ENCODE assay signal across 19 cellular contexts in the genomic region with DNA sequence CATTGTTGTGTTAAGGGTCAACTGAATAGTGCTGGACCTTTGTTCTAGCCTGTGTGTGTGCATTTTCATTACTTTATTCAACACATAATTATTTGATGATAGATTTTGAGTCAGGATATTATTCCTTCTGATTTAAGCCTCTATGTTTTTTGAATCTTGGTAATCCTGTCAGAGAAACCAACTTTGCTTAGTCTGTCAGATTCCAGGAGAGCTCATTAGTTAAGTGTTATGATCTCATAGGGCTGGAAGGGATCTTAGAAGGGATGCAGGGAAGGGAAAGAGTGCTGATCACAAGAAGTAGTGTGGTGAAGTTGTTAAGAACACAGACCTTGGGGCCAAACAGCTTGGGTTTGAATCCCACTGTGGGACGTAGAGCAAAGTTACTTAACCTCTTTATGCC. TPM values are rescaled to one million over a fixed set of nuclear protein-coding genes. Genes with fewer than 3 reads are reported as not detected.
A peak's percentile ranks its signal among the peaks of the same experiment; 100 is the strongest.
DNase-seq lines count a peak whose midpoint lies in the region; ATAC-seq and TF ChIP-seq lines count a peak whose summit lies in the region.
"Had no signal": no experiment of that assay in that cellular context is flagged by ENCODE, and none has a peak within 500 bp of the region (broad histone marks: within the 10 kb centered on the region; RNA-seq: fewer than 3 reads in every experiment).

No MANE protein-coding gene starts in this region.

- H2AK5ac ChIP-seq in IMR-90 (ENCODE audit: low read depth, low read length) (no peak overlapping the region), mesendoderm (ENCODE audit: low read length) (no peak overlapping the region)

- H3K4ac ChIP-seq in IMR-90 (ENCODE audit: low read depth, low read length), result no peak overlapping the region
- no peak overlapping the region for H3K4ac ChIP-seq in mesendoderm (ENCODE audit: low read depth, low read length)

- intact Hi-C loops in IMR-90 (cut with micrococcal nuclease), result no loop called here

- no peak overlapping the region for H4K8ac ChIP-seq in IMR-90 (ENCODE audit: low read depth in 2 of 2, low read length in 2 of 2)
- no peak overlapping the region for H4K8ac ChIP-seq in mesendoderm (ENCODE audit: low read depth, low read length)

- TF ChIP-seq CTCF in IMR-90 (conservative IDR thresholded peaks at IDR 0.05; ENCODE audit: low read depth, low read length), result no peak

- H3K23ac ChIP-seq in IMR-90 (ENCODE audit: low read depth, low read length), result no peak overlapping the region
- H3K23ac ChIP-seq in mesendoderm (ENCODE audit: low read length), result no peak overlapping the region

- no peaks in the 10 kb centered on the region for H3K79me2 ChIP-seq in mesendoderm (ENCODE audit: control insufficient read depth, insufficient read depth, low read length)

- POLR2A ChIA-PET in IMR-90 (lab: Charles Lee; ENCODE audit: unreplicated experiment), result no interaction called here

- H3K27ac ChIP-seq in IMR-90 (ENCODE audit: insufficient read depth, low read length) (no peak overlapping the region), mesendoderm (ENCODE audit: low read depth, low read length) (no peak overlapping the region)
- H3K27ac ChIP-seq: A549 had no signal

- no peak for TF ChIP-seq POLR2A in IMR-90 (IDR thresholded peaks at IDR 0.05; ENCODE audit: low read depth, low read length)

- dilution Hi-C loops in IMR-90 (cut with HindIII; ENCODE audit: low sequenced_read_pairs, unreplicated experiment), result no loop called here

- no peak overlapping the region for H3K4me2 ChIP-seq in IMR-90 (ENCODE audit: low read depth, low read length)
- no peak overlapping the region for H3K4me2 ChIP-seq in mesendoderm (ENCODE audit: low read length)
- H3K4me2 ChIP-seq: A549 had no signal

- H3K9ac ChIP-seq in IMR-90 (ENCODE audit: low read depth, low read length) (no peak overlapping the region), mesendoderm (ENCODE audit: low read length) (no peak overlapping the region)

- no peak overlapping the region for H4K91ac ChIP-seq in IMR-90 (ENCODE audit: insufficient read depth, low read depth, low read length)

- no peak overlapping the region for H2BK120ac ChIP-seq in IMR-90 (ENCODE audit: low read depth, low read length)
- H2BK120ac ChIP-seq in mesendoderm (ENCODE audit: low read depth, low read length), result no peak overlapping the region

- no peak overlapping the region for H2AFZ ChIP-seq in IMR-90 (replicated peaks; ENCODE audit: low read length, poor library complexity)

- H2BK20ac ChIP-seq in IMR-90 (ENCODE audit: low read depth, low read length), result no peak overlapping the region

- H3K9me1 ChIP-seq in IMR-90 (ENCODE audit: insufficient read depth, low read length), result peaks cover 6% of the 10 kb centered on the region; the same call in 1 of the 2 replicates

- no peaks in the 10 kb centered on the region for H3K27me3 ChIP-seq in IMR-90 (ENCODE audit: control insufficient read depth, insufficient read depth, low read length)
- no peaks in the 10 kb centered on the region for H3K27me3 ChIP-seq in mesendoderm (ENCODE audit: insufficient read depth, low read length, poor library complexity)

- H3K18ac ChIP-seq in IMR-90 (ENCODE audit: low read depth, low read length) (no peak overlapping the region), mesendoderm (ENCODE audit: low read length) (no peak overlapping the region)

- ATAC-seq in IMR-90 (ENCODE audit: low read depth), result no peak
- ATAC-seq in GM19324 (IDR thresholded peaks at IDR 0.05; ENCODE audit: low FRiP score, unreplicated experiment), result no peak
- ATAC-seq: A549, GM12878 had no signal

- no peaks in the 10 kb centered on the region for H3K9me3 ChIP-seq in IMR-90 (ENCODE audit: control insufficient read depth, insufficient read depth, low read length)
- H3K9me3 ChIP-seq: A549, HAP-1 had no signal

- H2BK15ac ChIP-seq in IMR-90 (ENCODE audit: low read depth, low read length) (no peak overlapping the region), mesendoderm (replicated peaks; ENCODE audit: low read depth) (no peak overlapping the region)

- H4K5ac ChIP-seq in IMR-90 (ENCODE audit: low read depth, low read length), result no peak overlapping the region
- H4K5ac ChIP-seq in mesendoderm (ENCODE audit: low read length), result no peak overlapping the region

- CTCF ChIA-PET in IMR-90 (lab: Yijun Ruan, JAX), result no interaction called here

- no peak overlapping the region for H3K56ac ChIP-seq in IMR-90 (ENCODE audit: extremely low read depth, insufficient read depth, low read length)
- no peak overlapping the region for H3K56ac ChIP-seq in mesendoderm (ENCODE audit: low read length)

- H3K36me3 ChIP-seq in IMR-90 (ENCODE audit: control insufficient read depth, insufficient read depth, low read length) (no peaks in the 10 kb centered on the region), mesendoderm (ENCODE audit: control insufficient read depth, insufficient read depth, low read length) (no peaks in the 10 kb centered on the region)
- H3K36me3 ChIP-seq: HAP-1 had no signal

- WGBS in IMR-90 (ENCODE audit: extremely low coverage in 2 of 2, insufficient read length in 1 of 2), 2 experiments, result no CpG with 5 or more reads among the region's 1 CpG
- WGBS in mesendoderm (ENCODE audit: extremely low coverage, insufficient coverage, low lambda C conversion rate), result no CpG with 5 or more reads among the region's 1 CpG

- H2AK9ac ChIP-seq in IMR-90 (replicated peaks; ENCODE audit: low read depth, low read length, poor library complexity), result no peak overlapping the region

- H3K79me1 ChIP-seq in IMR-90 (ENCODE audit: low read depth in 1 of 2, low read length in 2 of 2) (peaks cover 6 to 47% of the 10 kb centered on the region in 2 experiments; a peak in 3 of 4 replicates), mesendoderm (ENCODE audit: low read length) (no peaks in the 10 kb centered on the region)

- no peak for TF ChIP-seq RAD21 in IMR-90 (IDR thresholded peaks at IDR 0.05; ENCODE audit: low read length)

- in situ Hi-C loops in IMR-90 (cut with MboI; ENCODE audit: low sequenced_read_pairs), result no loop called here

- no TSS peak for BruUV-seq in IMR-90 (replicated peaks; lab: Mats Ljungman, UMichigan)

- DNase-seq in AG08396 (ENCODE audit: low spot score) (peak; percentile 28), IMR-90 (peak; percentile 28), fibroblast of peridontal ligament (ENCODE audit: extremely low read depth) (peak; percentile 13), mesendoderm (no peak), MV-4-11 (lab: John Stamatoyannopoulos, UW) (no peak)
- DNase-seq: 8988T; ACHN; C1 segment of cervical spinal cord; Calu3; CD4-positive, alpha-beta memory T cell; COR-L47; DMS79 treated with DMSO at 0.1 percent for 48 hours; GDM1; GOT3; HFFc6 had no signal

- H2BK5ac ChIP-seq in IMR-90 (ENCODE audit: low read depth, low read length, poor library complexity, severe bottlenecking), result no peak overlapping the region
- no peak overlapping the region for H2BK5ac ChIP-seq in mesendoderm (ENCODE audit: low read length)

- H3K4me3 ChIP-seq in IMR-90 (ENCODE audit: insufficient read depth, low read depth, low read length), result no peak overlapping the region
- H3K4me3 ChIP-seq in mesendoderm (ENCODE audit: low read length), result no peak overlapping the region
- H3K4me3 ChIP-seq: A549, GM12878, HAP-1 had no signal

- no peak overlapping the region for H3K14ac ChIP-seq in IMR-90 (replicated peaks; ENCODE audit: low read depth, low read length)

- H4K20me1 ChIP-seq in IMR-90 (ENCODE audit: insufficient read depth, low read length), result peaks cover 10% of the 10 kb centered on the region; the same call in 1 of the 2 replicates

- H3K4me1 ChIP-seq in IMR-90 (ENCODE audit: control insufficient read depth, insufficient read depth, low read length) (no peaks in the 10 kb centered on the region), mesendoderm (ENCODE audit: control insufficient read depth, low read depth, low read length) (no peaks in the 10 kb centered on the region)
- H3K4me1 ChIP-seq: A549, HAP-1 had no signal

TF ChIP-seq in IMR-90, 13 proteins besides CTCF, POLR2A, EP300 and RAD21:
- TF ChIP-seq, protein P1, sequence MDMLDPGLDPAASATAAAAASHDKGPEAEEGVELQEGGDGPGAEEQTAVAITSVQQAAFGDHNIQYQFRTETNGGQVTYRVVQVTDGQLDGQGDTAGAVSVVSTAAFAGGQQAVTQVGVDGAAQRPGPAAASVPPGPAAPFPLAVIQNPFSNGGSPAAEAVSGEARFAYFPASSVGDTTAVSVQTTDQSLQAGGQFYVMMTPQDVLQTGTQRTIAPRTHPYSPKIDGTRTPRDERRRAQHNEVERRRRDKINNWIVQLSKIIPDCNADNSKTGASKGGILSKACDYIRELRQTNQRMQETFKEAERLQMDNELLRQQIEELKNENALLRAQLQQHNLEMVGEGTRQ (IDR thresholded peaks at IDR 0.05; ENCODE audit: low read depth, low read length), result no peak
- TF ChIP-seq MAFK (IDR thresholded peaks at IDR 0.05; ENCODE audit: low read depth, low read length), result no peak
- TF ChIP-seq CHD1 (IDR thresholded peaks at IDR 0.05; ENCODE audit: low read depth, low read length), result no peak

RNA-seq across cellular contexts. Expression of a gene that starts 52.9 kb away (rescaled TPM):
- total RNA-seq in IMR-90 (2012; rRNA removed), result 14.7 and 19.7 TPM in 2 replicates
- 6.1 and 6.9 TPM in 2 replicates for polyA plus RNA-seq in IMR-90 (2012; rRNA removed)
- 2.1 and 2.6 TPM in 2 replicates for polyA plus RNA-seq in IMR-90 (2012; cell fraction: cytosol; rRNA removed)
- 16.1 and 41.1 TPM in 2 replicates for polyA plus RNA-seq in IMR-90 (2012; cell fraction: nucleus; rRNA removed; ENCODE audit: low replicate concordance)
- polyA plus RNA-seq in mesendoderm (2013, experiment 1 of 2), result 1.4 TPM
- polyA plus RNA-seq in mesendoderm (2013, experiment 2 of 2), result 1.5 TPM

Comparison
In these comparisons a context has a peak if more than half of its experiments do, and no peak if none do; other contexts are left out.
1. DNase-seq: peak in AG08396 (single experiment), IMR-90 (single experiment) and fibroblast of peridontal ligament (single experiment); none in mesendoderm (single experiment) and MV-4-11 (single experiment).